ENCODE assay signal across 1 cellular context in the genomic region with DNA sequence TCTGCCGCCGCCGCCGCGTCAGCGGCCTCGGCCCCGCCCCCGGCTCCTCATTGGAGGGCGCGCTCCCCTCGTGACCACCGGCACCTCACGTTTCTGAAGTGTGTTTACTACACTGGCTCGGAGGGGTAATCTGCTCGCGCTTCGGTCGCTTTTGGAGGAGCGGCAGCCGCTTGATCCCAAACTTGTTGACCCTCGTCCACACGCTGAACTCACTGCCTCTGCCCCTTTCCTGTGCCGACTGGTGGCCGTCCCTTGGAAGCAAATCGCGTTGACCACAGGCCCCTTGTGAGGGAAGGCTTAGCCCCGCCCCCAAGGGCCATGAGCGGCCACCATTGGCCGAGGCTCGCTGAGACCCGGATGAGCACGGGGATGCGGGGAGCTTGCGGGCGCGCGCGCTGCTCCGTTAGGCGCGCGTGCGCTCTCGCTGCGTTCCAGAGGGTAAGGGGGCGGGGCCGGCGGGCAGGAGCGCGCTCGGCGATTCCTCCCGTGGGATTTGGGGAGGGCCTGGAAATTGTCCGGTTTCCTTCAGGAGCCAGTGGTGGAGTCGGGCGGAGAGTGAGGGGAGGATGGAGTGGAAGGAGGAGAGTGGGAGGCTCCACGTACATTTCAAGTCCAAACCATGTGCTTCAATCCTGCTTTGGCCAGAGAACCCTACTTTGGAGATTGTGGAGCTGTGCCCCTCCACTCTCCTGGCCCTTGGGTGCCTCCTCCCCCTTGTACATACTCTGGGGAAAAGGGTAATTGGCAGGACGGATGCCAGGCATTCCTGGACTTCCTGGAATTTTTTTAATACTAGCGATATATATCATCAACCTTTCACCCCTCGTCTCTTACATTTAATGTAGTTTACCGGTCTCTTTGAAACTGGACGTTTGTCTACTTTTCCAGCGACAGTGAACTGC.
TF ChIP-seq lines count a peak whose summit lies in the region.

A gene (minus strand): TSS at position 3 of the 902 bp plus-strand sequence. CDS start 588 bp downstream, outside the sequence.

TF ChIP-seq in HepG2, 621 proteins besides CTCF, POLR2A, EP300 and RAD21 (continued from another document and continues in another):
- TF ChIP-seq, protein P1, sequence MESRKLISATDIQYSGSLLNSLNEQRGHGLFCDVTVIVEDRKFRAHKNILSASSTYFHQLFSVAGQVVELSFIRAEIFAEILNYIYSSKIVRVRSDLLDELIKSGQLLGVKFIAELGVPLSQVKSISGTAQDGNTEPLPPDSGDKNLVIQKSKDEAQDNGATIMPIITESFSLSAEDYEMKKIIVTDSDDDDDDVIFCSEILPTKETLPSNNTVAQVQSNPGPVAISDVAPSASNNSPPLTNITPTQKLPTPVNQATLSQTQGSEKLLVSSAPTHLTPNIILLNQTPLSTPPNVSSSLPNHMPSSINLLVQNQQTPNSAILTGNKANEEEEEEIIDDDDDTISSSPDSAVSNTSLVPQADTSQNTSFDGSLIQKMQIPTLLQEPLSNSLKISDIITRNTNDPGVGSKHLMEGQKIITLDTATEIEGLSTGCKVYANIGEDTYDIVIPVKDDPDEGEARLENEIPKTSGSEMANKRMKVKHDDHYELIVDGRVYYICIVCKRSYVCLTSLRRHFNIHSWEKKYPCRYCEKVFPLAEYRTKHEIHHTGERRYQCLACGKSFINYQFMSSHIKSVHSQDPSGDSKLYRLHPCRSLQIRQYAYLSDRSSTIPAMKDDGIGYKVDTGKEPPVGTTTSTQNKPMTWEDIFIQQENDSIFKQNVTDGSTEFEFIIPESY (CRISPR knock-in tag; IDR thresholded peaks at IDR 0.05) = no peak
- TF ChIP-seq, protein P2, sequence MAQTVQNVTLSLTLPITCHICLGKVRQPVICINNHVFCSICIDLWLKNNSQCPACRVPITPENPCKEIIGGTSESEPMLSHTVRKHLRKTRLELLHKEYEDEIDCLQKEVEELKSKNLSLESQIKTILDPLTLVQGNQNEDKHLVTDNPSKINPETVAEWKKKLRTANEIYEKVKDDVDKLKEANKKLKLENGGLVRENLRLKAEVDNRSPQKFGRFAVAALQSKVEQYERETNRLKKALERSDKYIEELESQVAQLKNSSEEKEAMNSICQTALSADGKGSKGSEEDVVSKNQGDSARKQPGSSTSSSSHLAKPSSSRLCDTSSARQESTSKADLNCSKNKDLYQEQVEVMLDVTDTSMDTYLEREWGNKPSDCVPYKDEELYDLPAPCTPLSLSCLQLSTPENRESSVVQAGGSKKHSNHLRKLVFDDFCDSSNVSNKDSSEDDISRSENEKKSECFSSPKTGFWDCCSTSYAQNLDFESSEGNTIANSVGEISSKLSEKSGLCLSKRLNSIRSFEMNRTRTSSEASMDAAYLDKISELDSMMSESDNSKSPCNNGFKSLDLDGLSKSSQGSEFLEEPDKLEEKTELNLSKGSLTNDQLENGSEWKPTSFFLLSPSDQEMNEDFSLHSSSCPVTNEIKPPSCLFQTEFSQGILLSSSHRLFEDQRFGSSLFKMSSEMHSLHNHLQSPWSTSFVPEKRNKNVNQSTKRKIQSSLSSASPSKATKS (CRISPR knock-in tag; IDR thresholded peaks at IDR 0.05) = no peak
- TF ChIP-seq JDP2 (CRISPR knock-in tag; IDR thresholded peaks at IDR 0.05; ENCODE audit: borderline replicate concordance) = no peak
- peak; percentile 76 for TF ChIP-seq POGZ (CRISPR knock-in tag; IDR thresholded peaks at IDR 0.05)
- TF ChIP-seq, protein P3, sequence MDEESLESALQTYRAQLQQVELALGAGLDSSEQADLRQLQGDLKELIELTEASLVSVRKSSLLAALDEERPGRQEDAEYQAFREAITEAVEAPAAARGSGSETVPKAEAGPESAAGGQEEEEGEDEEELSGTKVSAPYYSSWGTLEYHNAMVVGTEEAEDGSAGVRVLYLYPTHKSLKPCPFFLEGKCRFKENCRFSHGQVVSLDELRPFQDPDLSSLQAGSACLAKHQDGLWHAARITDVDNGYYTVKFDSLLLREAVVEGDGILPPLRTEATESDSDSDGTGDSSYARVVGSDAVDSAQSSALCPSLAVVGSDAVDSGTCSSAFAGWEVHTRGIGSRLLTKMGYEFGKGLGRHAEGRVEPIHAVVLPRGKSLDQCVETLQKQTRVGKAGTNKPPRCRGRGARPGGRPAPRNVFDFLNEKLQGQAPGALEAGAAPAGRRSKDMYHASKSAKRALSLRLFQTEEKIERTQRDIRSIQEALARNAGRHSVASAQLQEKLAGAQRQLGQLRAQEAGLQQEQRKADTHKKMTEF (CRISPR knock-in tag; IDR thresholded peaks at IDR 0.05) = peak; percentile 73
- TF ChIP-seq MATR3 (CRISPR knock-in tag; IDR thresholded peaks at IDR 0.05) = no peak
- TF ChIP-seq KAT2B (IDR thresholded peaks at IDR 0.05; ENCODE audit: borderline replicate concordance, low read depth, low read length) = no peak
- TF ChIP-seq, protein P4, sequence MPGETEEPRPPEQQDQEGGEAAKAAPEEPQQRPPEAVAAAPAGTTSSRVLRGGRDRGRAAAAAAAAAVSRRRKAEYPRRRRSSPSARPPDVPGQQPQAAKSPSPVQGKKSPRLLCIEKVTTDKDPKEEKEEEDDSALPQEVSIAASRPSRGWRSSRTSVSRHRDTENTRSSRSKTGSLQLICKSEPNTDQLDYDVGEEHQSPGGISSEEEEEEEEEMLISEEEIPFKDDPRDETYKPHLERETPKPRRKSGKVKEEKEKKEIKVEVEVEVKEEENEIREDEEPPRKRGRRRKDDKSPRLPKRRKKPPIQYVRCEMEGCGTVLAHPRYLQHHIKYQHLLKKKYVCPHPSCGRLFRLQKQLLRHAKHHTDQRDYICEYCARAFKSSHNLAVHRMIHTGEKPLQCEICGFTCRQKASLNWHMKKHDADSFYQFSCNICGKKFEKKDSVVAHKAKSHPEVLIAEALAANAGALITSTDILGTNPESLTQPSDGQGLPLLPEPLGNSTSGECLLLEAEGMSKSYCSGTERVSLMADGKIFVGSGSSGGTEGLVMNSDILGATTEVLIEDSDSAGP (CRISPR knock-in tag; IDR thresholded peaks at IDR 0.05; ENCODE audit: borderline replicate concordance) = peak; percentile 65; the same call in 1 of the 2 replicates
- TF ChIP-seq, protein P5, sequence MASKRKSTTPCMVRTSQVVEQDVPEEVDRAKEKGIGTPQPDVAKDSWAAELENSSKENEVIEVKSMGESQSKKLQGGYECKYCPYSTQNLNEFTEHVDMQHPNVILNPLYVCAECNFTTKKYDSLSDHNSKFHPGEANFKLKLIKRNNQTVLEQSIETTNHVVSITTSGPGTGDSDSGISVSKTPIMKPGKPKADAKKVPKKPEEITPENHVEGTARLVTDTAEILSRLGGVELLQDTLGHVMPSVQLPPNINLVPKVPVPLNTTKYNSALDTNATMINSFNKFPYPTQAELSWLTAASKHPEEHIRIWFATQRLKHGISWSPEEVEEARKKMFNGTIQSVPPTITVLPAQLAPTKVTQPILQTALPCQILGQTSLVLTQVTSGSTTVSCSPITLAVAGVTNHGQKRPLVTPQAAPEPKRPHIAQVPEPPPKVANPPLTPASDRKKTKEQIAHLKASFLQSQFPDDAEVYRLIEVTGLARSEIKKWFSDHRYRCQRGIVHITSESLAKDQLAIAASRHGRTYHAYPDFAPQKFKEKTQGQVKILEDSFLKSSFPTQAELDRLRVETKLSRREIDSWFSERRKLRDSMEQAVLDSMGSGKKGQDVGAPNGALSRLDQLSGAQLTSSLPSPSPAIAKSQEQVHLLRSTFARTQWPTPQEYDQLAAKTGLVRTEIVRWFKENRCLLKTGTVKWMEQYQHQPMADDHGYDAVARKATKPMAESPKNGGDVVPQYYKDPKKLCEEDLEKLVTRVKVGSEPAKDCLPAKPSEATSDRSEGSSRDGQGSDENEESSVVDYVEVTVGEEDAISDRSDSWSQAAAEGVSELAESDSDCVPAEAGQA (IDR thresholded peaks at IDR 0.05; ENCODE audit: low read depth) = 0 out of 2 replicates have a peak, but pooled peaks have one; percentile 42
- TF ChIP-seq, protein P5 (CRISPR knock-in tag; IDR thresholded peaks at IDR 0.05; ENCODE audit: borderline replicate concordance) = no peak
- peak; percentile 90; the same call in 1 of the 2 replicates for TF ChIP-seq ZNF253 (CRISPR knock-in tag; IDR thresholded peaks at IDR 0.05; ENCODE audit: borderline replicate concordance)
- TF ChIP-seq SP4 (CRISPR knock-in tag; IDR thresholded peaks at IDR 0.05) = peak; percentile 95
- peak; percentile 25; the same call in 1 of the 2 replicates for TF ChIP-seq NCOR1 (IDR thresholded peaks at IDR 0.05; ENCODE audit: borderline replicate concordance, low read length)
- TF ChIP-seq, protein P6, sequence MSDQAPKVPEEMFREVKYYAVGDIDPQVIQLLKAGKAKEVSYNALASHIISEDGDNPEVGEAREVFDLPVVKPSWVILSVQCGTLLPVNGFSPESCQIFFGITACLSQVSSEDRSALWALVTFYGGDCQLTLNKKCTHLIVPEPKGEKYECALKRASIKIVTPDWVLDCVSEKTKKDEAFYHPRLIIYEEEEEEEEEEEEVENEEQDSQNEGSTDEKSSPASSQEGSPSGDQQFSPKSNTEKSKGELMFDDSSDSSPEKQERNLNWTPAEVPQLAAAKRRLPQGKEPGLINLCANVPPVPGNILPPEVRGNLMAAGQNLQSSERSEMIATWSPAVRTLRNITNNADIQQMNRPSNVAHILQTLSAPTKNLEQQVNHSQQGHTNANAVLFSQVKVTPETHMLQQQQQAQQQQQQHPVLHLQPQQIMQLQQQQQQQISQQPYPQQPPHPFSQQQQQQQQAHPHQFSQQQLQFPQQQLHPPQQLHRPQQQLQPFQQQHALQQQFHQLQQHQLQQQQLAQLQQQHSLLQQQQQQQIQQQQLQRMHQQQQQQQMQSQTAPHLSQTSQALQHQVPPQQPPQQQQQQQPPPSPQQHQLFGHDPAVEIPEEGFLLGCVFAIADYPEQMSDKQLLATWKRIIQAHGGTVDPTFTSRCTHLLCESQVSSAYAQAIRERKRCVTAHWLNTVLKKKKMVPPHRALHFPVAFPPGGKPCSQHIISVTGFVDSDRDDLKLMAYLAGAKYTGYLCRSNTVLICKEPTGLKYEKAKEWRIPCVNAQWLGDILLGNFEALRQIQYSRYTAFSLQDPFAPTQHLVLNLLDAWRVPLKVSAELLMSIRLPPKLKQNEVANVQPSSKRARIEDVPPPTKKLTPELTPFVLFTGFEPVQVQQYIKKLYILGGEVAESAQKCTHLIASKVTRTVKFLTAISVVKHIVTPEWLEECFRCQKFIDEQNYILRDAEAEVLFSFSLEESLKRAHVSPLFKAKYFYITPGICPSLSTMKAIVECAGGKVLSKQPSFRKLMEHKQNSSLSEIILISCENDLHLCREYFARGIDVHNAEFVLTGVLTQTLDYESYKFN (CRISPR knock-in tag; conservative IDR thresholded peaks at IDR 0.05) = peak; percentile 38; the same call in 1 of the 2 replicates
- TF ChIP-seq SUZ12 (IDR thresholded peaks at IDR 0.05; ENCODE audit: low read depth, low read length) = no peak
- no peak for TF ChIP-seq ZNF775 (CRISPR knock-in tag; IDR thresholded peaks at IDR 0.05; ENCODE audit: borderline replicate concordance)
- peak; percentile 93 for TF ChIP-seq TEAD3 (CRISPR knock-in tag; optimal IDR thresholded peaks at IDR 0.05; ENCODE audit: borderline replicate concordance)
- peak; percentile 95 for TF ChIP-seq BHLHE40 (IDR thresholded peaks at IDR 0.05; ENCODE audit: low read length)
- TF ChIP-seq ZNF501 (CRISPR knock-in tag; IDR thresholded peaks at IDR 0.05) = peak; percentile 91
- TF ChIP-seq SETDB1 (CRISPR knock-in tag; IDR thresholded peaks at IDR 0.05; ENCODE audit: borderline replicate concordance) = no peak
- TF ChIP-seq ZNF552 (CRISPR knock-in tag; IDR thresholded peaks at IDR 0.05; ENCODE audit: borderline replicate concordance) = peak; percentile 46; the same call in 1 of the 2 replicates
- TF ChIP-seq ZFP36L2 (CRISPR knock-in tag; IDR thresholded peaks at IDR 0.05) = no peak
- TF ChIP-seq, protein P7, sequence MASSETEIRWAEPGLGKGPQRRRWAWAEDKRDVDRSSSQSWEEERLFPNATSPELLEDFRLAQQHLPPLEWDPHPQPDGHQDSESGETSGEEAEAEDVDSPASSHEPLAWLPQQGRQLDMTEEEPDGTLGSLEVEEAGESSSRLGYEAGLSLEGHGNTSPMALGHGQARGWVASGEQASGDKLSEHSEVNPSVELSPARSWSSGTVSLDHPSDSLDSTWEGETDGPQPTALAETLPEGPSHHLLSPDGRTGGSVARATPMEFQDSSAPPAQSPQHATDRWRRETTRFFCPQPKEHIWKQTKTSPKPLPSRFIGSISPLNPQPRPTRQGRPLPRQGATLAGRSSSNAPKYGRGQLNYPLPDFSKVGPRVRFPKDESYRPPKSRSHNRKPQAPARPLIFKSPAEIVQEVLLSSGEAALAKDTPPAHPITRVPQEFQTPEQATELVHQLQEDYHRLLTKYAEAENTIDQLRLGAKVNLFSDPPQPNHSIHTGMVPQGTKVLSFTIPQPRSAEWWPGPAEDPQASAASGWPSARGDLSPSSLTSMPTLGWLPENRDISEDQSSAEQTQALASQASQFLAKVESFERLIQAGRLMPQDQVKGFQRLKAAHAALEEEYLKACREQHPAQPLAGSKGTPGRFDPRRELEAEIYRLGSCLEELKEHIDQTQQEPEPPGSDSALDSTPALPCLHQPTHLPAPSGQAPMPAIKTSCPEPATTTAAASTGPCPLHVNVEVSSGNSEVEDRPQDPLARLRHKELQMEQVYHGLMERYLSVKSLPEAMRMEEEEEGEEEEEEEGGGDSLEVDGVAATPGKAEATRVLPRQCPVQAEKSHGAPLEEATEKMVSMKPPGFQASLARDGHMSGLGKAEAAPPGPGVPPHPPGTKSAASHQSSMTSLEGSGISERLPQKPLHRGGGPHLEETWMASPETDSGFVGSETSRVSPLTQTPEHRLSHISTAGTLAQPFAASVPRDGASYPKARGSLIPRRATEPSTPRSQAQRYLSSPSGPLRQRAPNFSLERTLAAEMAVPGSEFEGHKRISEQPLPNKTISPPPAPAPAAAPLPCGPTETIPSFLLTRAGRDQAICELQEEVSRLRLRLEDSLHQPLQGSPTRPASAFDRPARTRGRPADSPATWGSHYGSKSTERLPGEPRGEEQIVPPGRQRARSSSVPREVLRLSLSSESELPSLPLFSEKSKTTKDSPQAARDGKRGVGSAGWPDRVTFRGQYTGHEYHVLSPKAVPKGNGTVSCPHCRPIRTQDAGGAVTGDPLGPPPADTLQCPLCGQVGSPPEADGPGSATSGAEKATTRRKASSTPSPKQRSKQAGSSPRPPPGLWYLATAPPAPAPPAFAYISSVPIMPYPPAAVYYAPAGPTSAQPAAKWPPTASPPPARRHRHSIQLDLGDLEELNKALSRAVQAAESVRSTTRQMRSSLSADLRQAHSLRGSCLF (CRISPR knock-in tag; IDR thresholded peaks at IDR 0.05; ENCODE audit: borderline replicate concordance) = no peak
- peak; percentile 91 for TF ChIP-seq SMYD3 (CRISPR knock-in tag; IDR thresholded peaks at IDR 0.05)
- TF ChIP-seq STAG1 (CRISPR knock-in tag; IDR thresholded peaks at IDR 0.05) = no peak
